In genomic region chr10:34580214-34580613, GRCh38 we compare ENCODE assay signal across 25 cellular contexts.
DNase-seq lines count a peak whose midpoint lies in the region; ATAC-seq, FAIRE-seq and TF ChIP-seq lines count a peak whose summit lies in the region.
"Had no signal": no experiment of that assay in that cellular context is flagged by ENCODE, and none has a peak within 500 bp of the region (broad histone marks: within the 10 kb centered on the region; RNA-seq: fewer than 3 reads in every experiment).

No MANE protein-coding gene starts in this region.

- intact Hi-C loops in left ventricle myocardium superior (cut with micrococcal nuclease): no loop called here

- FAIRE-seq in RCC 7860 (lab: Jason Lieb, UNC): no peak

- in situ Hi-C loops in Caki2 (cut with HindIII; ENCODE audit: low pct_unique_long_range_greater_than_20kb, low sequenced_read_pairs): no loop called here

- peak overlapping the region; percentile 28 for H3K27ac ChIP-seq in foreskin keratinocyte
- H3K27ac ChIP-seq: BLaER1 treated with 17β-estradiol and CSF1 and Interleukin-3, amounts not matched to agents 10 nM and 100 nM; gastrocnemius medialis; hepatocyte; thyroid gland had no signal

- DNase-seq in Caki2 (ENCODE audit: low read depth): peak; percentile 87
- DNase-seq in RCC 7860 (ENCODE audit: low spot score): peak; percentile 40
- no peak for DNase-seq in foreskin keratinocyte
- peak; percentile 40 for DNase-seq in renal cortical epithelial cell (ENCODE audit: low read depth)
- no peak for DNase-seq in H4 (ENCODE audit: low spot score)
- no peak for DNase-seq in left ventricle myocardium superior
- DNase-seq: activated CD8-positive, alpha-beta T cell treated with anti-CD3 and anti-CD28 coated beads, Interleukin-2, amount 10 ng/mL, durations not matched to agents 7 days and 5 days; aorta; caudate nucleus; DND-41; endodermal cell; gastrocnemius medialis; GOT3; naive B cell; NCI-H1092 treated with DMSO at 0.1 percent for 48 hours; NCI-H187 treated with DMSO at 0.1 percent for 48 hours; NCI-H524; stimulated activated CD8-positive, alpha-beta memory T cell treated with anti-CD3 and anti-CD28 coated beads, Interleukin-4, amount 100 ng/mL, for 48 hours; stomach; thyroid gland had no signal

- H3K4me1 ChIP-seq in foreskin keratinocyte: peaks cover 51% of the 10 kb centered on the region

- ATAC-seq in foreskin keratinocyte (no peak), GM21447 (IDR thresholded peaks at IDR 0.05; ENCODE audit: unreplicated experiment) (no peak), left ventricle myocardium superior (no peak)
- ATAC-seq: activated CD8-positive, alpha-beta T cell treated with anti-CD3 and anti-CD28 coated beads, Interleukin-2, amount 10 ng/mL, durations not matched to agents 7 days and 5 days; activated naive CD4-positive, alpha-beta T cell treated with anti-CD3 and anti-CD28 coated beads, Interleukin-2, amount 50 U/mL, for 72 hours; Panc1 had no signal

- no peaks in the 10 kb centered on the region for H3K27me3 ChIP-seq in foreskin keratinocyte
- H3K27me3 ChIP-seq: BLaER1 treated with 17β-estradiol and CSF1 and Interleukin-3, amounts not matched to agents 10 nM and 100 nM; gastrocnemius medialis; hepatocyte; stomach; thyroid gland had no signal

- TF ChIP-seq CTCF in foreskin keratinocyte (conservative IDR thresholded peaks at IDR 0.05): no peak

Comparison
In these comparisons a context has a peak if more than half of its experiments do, and no peak if none do; other contexts are left out.
1. DNase-seq: peak in Caki2 (single experiment), RCC 7860 (single experiment) and renal cortical epithelial cell (single experiment); none in foreskin keratinocyte (0 of 2), H4 (single experiment) and left ventricle myocardium superior (single experiment).